In the genomic region with DNA sequence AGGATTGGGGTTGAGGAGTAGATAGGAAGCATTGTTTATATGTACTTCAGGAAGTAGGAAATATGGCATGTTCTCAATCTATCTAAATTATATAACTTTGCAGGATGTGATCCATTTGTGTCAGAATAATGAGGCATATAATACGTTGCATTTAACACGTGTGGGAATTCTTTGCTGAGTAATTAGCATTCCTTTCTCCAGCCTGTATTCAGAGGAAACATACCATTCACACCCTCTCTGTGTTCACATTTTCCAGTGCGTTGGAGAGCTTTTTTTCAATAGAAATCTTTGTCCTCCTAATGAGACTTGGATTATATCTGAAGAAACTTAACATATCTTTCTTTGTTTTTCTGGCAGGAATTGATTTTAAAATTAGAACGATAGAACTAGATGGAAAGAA, we compare ENCODE assay signal across 10 cellular contexts. TPM values are rescaled to one million over a fixed set of nuclear protein-coding genes. Genes with fewer than 3 reads are reported as not detected.
DNase-seq lines count a peak whose midpoint lies in the region; ATAC-seq and TF ChIP-seq lines count a peak whose summit lies in the region.
"Had no signal": no experiment of that assay in that cellular context is flagged by ENCODE, and none has a peak within 500 bp of the region (broad histone marks: within the 10 kb centered on the region; RNA-seq: fewer than 3 reads in every experiment).

No MANE protein-coding gene starts in this region.

- H3K4me1 Mint-ChIP-seq in activated T-cell treated with anti-CD3 and anti-CD28 coated beads, Interleukin-2, amount 50 U/mL, for 24 hours (ENCODE audit: low read depth), result peaks cover 68% of the 10 kb centered on the region

- peaks cover 13% of the 10 kb centered on the region for H3K79me2 ChIP-seq in mammary epithelial cell (ENCODE audit: insufficient read depth, low read length)

- H3K27me3 ChIP-seq in mammary epithelial cell (ENCODE audit: insufficient read depth, low read length) (no peaks in the 10 kb centered on the region), lower lobe of right lung (ENCODE audit: low read depth) (no peaks in the 10 kb centered on the region), suprapubic skin (no peaks in the 10 kb centered on the region)

- in situ Hi-C loops in mammary epithelial cell (cut with MboI; ENCODE audit: low sequenced_read_pairs in 2 of 2), result no loop called here

- H3K9ac ChIP-seq in mammary epithelial cell (ENCODE audit: insufficient read depth, low read length), result peak overlapping the region; percentile 38

- no peaks in the 10 kb centered on the region for H3K27me3 Mint-ChIP-seq in activated T-cell treated with anti-CD3 and anti-CD28 coated beads, Interleukin-2, amount 50 U/mL, for 24 hours

- no TSS peak for BruUV-seq in mammary epithelial cell (replicated peaks; lab: Mats Ljungman, UMichigan)

- no peak overlapping the region for H3K4me3 Mint-ChIP-seq in activated T-cell treated with anti-CD3 and anti-CD28 coated beads, Interleukin-2, amount 50 U/mL, for 24 hours

- peak overlapping the region; percentile 77 for H3K27ac ChIP-seq in mammary epithelial cell (ENCODE audit: insufficient read depth, low read depth, low read length)
- peak overlapping the region; percentile 50 for H3K27ac ChIP-seq in lower lobe of right lung
- peak overlapping the region; percentile 64 for H3K27ac ChIP-seq in suprapubic skin
- peak overlapping the region in 1 of 2 donors; percentile 67 for H3K27ac ChIP-seq in coronary artery
- H3K27ac ChIP-seq: epithelial cell of prostate had no signal

- ATAC-seq in lower lobe of right lung, result peak in 1 of 2 donors; percentile 44

- no peaks in the 10 kb centered on the region for H3K36me3 ChIP-seq in mammary epithelial cell (ENCODE audit: insufficient read depth, low read length)
- H3K36me3 ChIP-seq in lower lobe of right lung, result peaks cover 12% of the 10 kb centered on the region
- peaks cover 4% of the 10 kb centered on the region for H3K36me3 ChIP-seq in suprapubic skin

- H3K4me1 ChIP-seq in mammary epithelial cell (ENCODE audit: insufficient read depth, low read length) (peaks cover 38% of the 10 kb centered on the region), lower lobe of right lung (peaks cover 69% of the 10 kb centered on the region), suprapubic skin (peaks cover 56% of the 10 kb centered on the region)

- H3K4me3 ChIP-seq in mammary epithelial cell (replicated peaks in 1 of 3; ENCODE audit: insufficient read depth in 1 of 3, low read depth in 2 of 3, low read length in 3 of 3) (peak overlapping the region in 2 of 3 experiments; percentile 8 to 16), lower lobe of right lung (no peak overlapping the region), suprapubic skin (no peak overlapping the region), coronary artery (no peak overlapping the region)

- peak overlapping the region; percentile 18 for H2AFZ ChIP-seq in mammary epithelial cell (ENCODE audit: low read depth, low read length)

- intact Hi-C loops in mammary epithelial cell (cut with micrococcal nuclease), result loop anchor here (2.0 kb wide), 1 partner anchor 26 kb away; no protein-coding TSS in a partner anchor
- intact Hi-C loops in lower lobe of right lung (cut with DNase I), result no loop called here

- H3K27ac Mint-ChIP-seq in activated T-cell treated with anti-CD3 and anti-CD28 coated beads, Interleukin-2, amount 50 U/mL, for 24 hours, result peak overlapping the region; percentile 85

- no peaks in the 10 kb centered on the region for H4K20me1 ChIP-seq in mammary epithelial cell (ENCODE audit: insufficient read depth, low read length)

- peak overlapping the region; percentile 68 for H3K4me2 ChIP-seq in mammary epithelial cell (ENCODE audit: insufficient read depth, low read depth, low read length)

- dilution Hi-C loops in mammary epithelial cell (cut with HindIII; ENCODE audit: low sequenced_read_pairs), result no loop called here

- CTCF ChIA-PET in mammary epithelial cell (lab: Charles Lee; ENCODE audit: low non-redundant PET), result interaction anchor here (0.5 kb wide), 1 partner anchor 316 kb away, joined by 7 read pairs; no protein-coding TSS in a partner anchor

- TF ChIP-seq POLR2A in suprapubic skin (IDR thresholded peaks at IDR 0.05), result no peak

- WGBS in mammary epithelial cell (ENCODE audit: low coverage, missing lambda C conversion rate), result 2% methylated on average over 4 of the region's 4 CpGs
- WGBS in suprapubic skin, result 13% methylated on average over 4 of the region's 4 CpGs

- peaks cover 88% of the 10 kb centered on the region for H3K36me3 Mint-ChIP-seq in activated T-cell treated with anti-CD3 and anti-CD28 coated beads, Interleukin-2, amount 50 U/mL, for 24 hours (ENCODE audit: low read depth)

- no peaks in the 10 kb centered on the region for H3K9me3 Mint-ChIP-seq in activated T-cell treated with anti-CD3 and anti-CD28 coated beads, Interleukin-2, amount 50 U/mL, for 24 hours

- TF ChIP-seq CTCF in mammary epithelial cell (conservative IDR thresholded peaks at IDR 0.05 in 1 of 2, IDR thresholded peaks at IDR 0.05 in 1 of 2; ENCODE audit: extremely low read depth in 1 of 2, insufficient read depth in 1 of 2, low read depth in 1 of 2, low read length in 2 of 2) (no peak), lower lobe of right lung (IDR thresholded peaks at IDR 0.05) (no peak), suprapubic skin (IDR thresholded peaks at IDR 0.05) (no peak), coronary artery (IDR thresholded peaks at IDR 0.05) (no peak)

- no peak for DNase-seq in activated T-cell treated with anti-CD3 and anti-CD28 coated beads, Interleukin-2, amount 50 U/mL, for 24 hours
- no peak for DNase-seq in activated T-cell treated with anti-CD3 and anti-CD28 coated beads, Interleukin-2, amount 50 U/mL, for 48 hours
- DNase-seq in mammary epithelial cell (peak; percentile 44), lower lobe of right lung (no peak), suprapubic skin (ENCODE audit: low spot score in 2 of 2) (no peak), GDM1 (lab: John Stamatoyannopoulos, UW) (no peak), coronary artery (ENCODE audit: low spot score) (no peak)
- DNase-seq in stimulated activated CD4-positive, alpha-beta T cell treated with anti-CD3 and anti-CD28 coated beads, Interleukin-4, amount 100 ng/mL, for 4 hours, result no peak
- DNase-seq: NCI-H1092 treated with DMSO at 0.1 percent for 48 hours had no signal

- no peak for TF ChIP-seq EP300 in suprapubic skin (IDR thresholded peaks at IDR 0.05)

- H3K9me3 ChIP-seq in mammary epithelial cell (replicated peaks; ENCODE audit: insufficient read depth, low read length) (no peaks in the 10 kb centered on the region), lower lobe of right lung (no peaks in the 10 kb centered on the region), suprapubic skin (no peaks in the 10 kb centered on the region)

RNA-seq across cellular contexts. Expression of a gene that starts 33.0 kb away (rescaled TPM):
- 10 to 100 TPM; 15.8 to 18.4 TPM for total RNA-seq in mammary epithelial cell
- 4.9 TPM for polyA plus RNA-seq in mammary epithelial cell
- polyA minus RNA-seq in mammary epithelial cell, result 41.8 TPM
- 31.0 TPM for total RNA-seq in lower lobe of right lung
- 10 to 100 TPM in 1 of 4 donors, 1 to 10 TPM in 3; 4.5 to 12.1 (median 7.1) TPM for total RNA-seq in suprapubic skin

RNA-seq across cellular contexts. Expression of a gene that starts 55.0 kb away (rescaled TPM):
- total RNA-seq in mammary epithelial cell (10 to 100 TPM; 20.6 to 36.3 TPM), lower lobe of right lung (72.7 TPM), suprapubic skin (10 to 100 TPM; 11.0 to 12.9 (median 12.5) TPM)
- 13.9 TPM for polyA plus RNA-seq in mammary epithelial cell
- polyA minus RNA-seq in mammary epithelial cell, result 56.8 TPM

Comparison
In these comparisons a context has a peak if more than half of its experiments do, and no peak if none do; other contexts are left out.
1. H3K4me3 ChIP-seq: peak in mammary epithelial cell (2 of 3); none in lower lobe of right lung (single experiment), suprapubic skin (single experiment) and coronary artery (single experiment).